ENCODE assay signal across 21 cellular contexts in the genomic region with DNA sequence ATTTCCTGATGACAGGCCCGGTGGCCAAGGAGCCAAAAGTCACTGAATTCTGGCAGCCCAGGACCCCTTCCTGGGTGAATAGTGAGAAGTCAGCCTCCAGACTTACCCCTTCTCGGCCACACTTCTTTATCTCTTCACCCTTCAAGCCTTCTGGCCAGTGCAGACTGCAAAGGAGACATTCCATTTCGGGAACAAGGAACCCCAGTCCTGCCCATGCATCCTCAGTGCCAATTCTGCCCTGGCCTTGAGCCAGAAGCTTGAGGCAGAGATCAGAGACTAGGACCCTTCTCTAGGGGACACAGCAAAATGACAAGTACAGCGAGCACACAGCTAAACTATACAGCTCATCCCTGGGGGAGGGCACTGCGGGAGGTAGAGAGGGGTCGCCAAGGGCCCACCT. TPM values are rescaled to one million over a fixed set of nuclear protein-coding genes. Genes with fewer than 3 reads are reported as not detected.
DNase-seq lines count a peak whose midpoint lies in the region; ATAC-seq and TF ChIP-seq lines count a peak whose summit lies in the region.
"Had no signal": no experiment of that assay in that cellular context is flagged by ENCODE, and none has a peak within 500 bp of the region (broad histone marks: within the 10 kb centered on the region; RNA-seq: fewer than 3 reads in every experiment).

No MANE protein-coding gene starts in this region.

- H3K4me1 Mint-ChIP-seq in T-helper 17 cell = peaks cover 9% of the 10 kb centered on the region

- DNase-seq in A673 (ENCODE audit: low spot score) = peak; percentile 24
- DNase-seq in G401 (ENCODE audit: low spot score) = peak; percentile 39
- no peak for DNase-seq in T-helper 17 cell
- no peak for DNase-seq in lower lobe of right lung
- no peak for DNase-seq in NCI-H146 treated with DMSO at 0.1 percent for 48 hours (lab: John Stamatoyannopoulos, UW; ENCODE audit: unreplicated experiment)
- no peak for DNase-seq in activated CD4-positive, alpha-beta T cell treated with anti-CD3 and anti-CD28 coated beads, Interleukin-2, amount 50 U/mL, for 1 hour
- DNase-seq: activated naive CD4-positive, alpha-beta T cell; CD8-positive, alpha-beta T cell; cerebellar nuclear complex; effector memory CD4-positive, alpha-beta T cell; esophagus squamous epithelium; left colon; NCI-H1417 treated with DMSO at 0.1 percent for 48 hours; NCI-H2171; NCI-H748 treated with DMSO at 0.1 percent for 48 hours; Peyer's patch had no signal

- intact Hi-C loops in A673 (cut with micrococcal nuclease; ENCODE audit: unreplicated experiment) = no loop called here
- intact Hi-C loops in lower lobe of right lung (cut with DNase I) = no loop called here

- H3K27ac ChIP-seq in A673 (ENCODE audit: low read depth, low read length, poor library complexity, severe bottlenecking) = no peak overlapping the region
- peak overlapping the region; percentile 56 for H3K27ac ChIP-seq in lower lobe of right lung
- H3K27ac ChIP-seq: esophagus squamous epithelium had no signal

- H3K27ac Mint-ChIP-seq in T-helper 17 cell = no peak overlapping the region
- H3K27ac Mint-ChIP-seq: CD8-positive, alpha-beta T cell had no signal

- H3K36me3 Mint-ChIP-seq in T-helper 17 cell (ENCODE audit: low read depth) = no peaks in the 10 kb centered on the region
- H3K36me3 Mint-ChIP-seq: CD8-positive, alpha-beta T cell had no signal

- peaks cover 19% of the 10 kb centered on the region for H3K27me3 Mint-ChIP-seq in T-helper 17 cell

- in situ Hi-C loops in G401 (cut with HindIII; ENCODE audit: low sequenced_read_pairs) = no loop called here

- POLR2A ChIA-PET in A673 (lab: Charles Lee; ENCODE audit: low non-redundant PET) = no interaction called here

- H3K4me1 ChIP-seq in A673 (ENCODE audit: insufficient read depth, low read length, poor library complexity, severe bottlenecking) = peaks cover 7% of the 10 kb centered on the region
- peaks cover 19% of the 10 kb centered on the region for H3K4me1 ChIP-seq in lower lobe of right lung
- H3K4me1 ChIP-seq: esophagus squamous epithelium had no signal

- H3K4me3 Mint-ChIP-seq in T-helper 17 cell = peak overlapping the region; percentile 7
- H3K4me3 Mint-ChIP-seq: CD8-positive, alpha-beta T cell had no signal

- no TSS peak for BruUV-seq in A673 (replicated peaks; lab: Mats Ljungman, UMichigan)

- no peak overlapping the region for H3K4me3 ChIP-seq in A673 (ENCODE audit: low read depth, low read length, poor library complexity, severe bottlenecking)
- no peak overlapping the region for H3K4me3 ChIP-seq in lower lobe of right lung
- H3K4me3 ChIP-seq: esophagus squamous epithelium, Peyer's patch had no signal

- H3K36me3 ChIP-seq in A673 (ENCODE audit: insufficient read depth, low read length, poor library complexity, severe bottlenecking) = no peaks in the 10 kb centered on the region
- no peaks in the 10 kb centered on the region for H3K36me3 ChIP-seq in lower lobe of right lung
- H3K36me3 ChIP-seq: esophagus squamous epithelium, Peyer's patch had no signal

- H3K9me3 ChIP-seq in A673 (ENCODE audit: low read depth, low read length, poor library complexity, severe bottlenecking) (no peaks in the 10 kb centered on the region), T-helper 17 cell (ENCODE audit: control insufficient read depth, low read length, poor library complexity, severe bottlenecking) (no peaks in the 10 kb centered on the region), lower lobe of right lung (no peaks in the 10 kb centered on the region)
- H3K9me3 ChIP-seq: esophagus squamous epithelium, Peyer's patch had no signal

- H3K27me3 ChIP-seq in A673 (replicated peaks; ENCODE audit: insufficient read depth, low read depth, low read length, poor library complexity) (no peaks in the 10 kb centered on the region), lower lobe of right lung (ENCODE audit: low read depth) (no peaks in the 10 kb centered on the region)
- H3K27me3 ChIP-seq: esophagus squamous epithelium, Peyer's patch had no signal

- no peak for ATAC-seq in T-helper 17 cell
- ATAC-seq in lower lobe of right lung = peak; percentile 11 to 17
- ATAC-seq in HG02840 (IDR thresholded peaks at IDR 0.05; ENCODE audit: low FRiP score, unreplicated experiment) = no peak
- no peak for ATAC-seq in HG02885 (IDR thresholded peaks at IDR 0.05; ENCODE audit: poor library complexity, unreplicated experiment)
- ATAC-seq: CD8-positive, alpha-beta T cell had no signal

- CTCF ChIA-PET in A673 (lab: Charles Lee) = no interaction called here

- TF ChIP-seq CTCF in A673 (conservative IDR thresholded peaks at IDR 0.05; ENCODE audit: low read depth, low read length) (no peak), lower lobe of right lung (IDR thresholded peaks at IDR 0.05) (no peak)

RNA-seq across cellular contexts. Expression of gene GRAMD2A, which starts 28.8 kb away (rescaled TPM):
- total RNA-seq in A673 (2021) (0.20 and 0.43 TPM in 2 replicates), T-helper 17 cell (not detected), lower lobe of right lung (29.3 TPM)
- not detected in 2 replicates for total RNA-seq in G401 (2014; rRNA removed; shearing (Covaris generic))
- total RNA-seq: CD8-positive, alpha-beta T cell; Daoy; glomerular endothelial cell; LHCN-M2 had no signal

RNA-seq across cellular contexts. Expression of gene SENP8, which starts 50.6 kb away (rescaled TPM):
- total RNA-seq in A673 (2021) (2.0 and 2.8 TPM in 2 replicates), T-helper 17 cell (under 1 TPM; 0.31 to 0.42 TPM), lower lobe of right lung (3.6 TPM)
- total RNA-seq in G401 (2014; rRNA removed; shearing (Covaris generic)) = 1.4 and 4.4 TPM in 2 replicates

RNA-seq across cellular contexts. Expression of gene MYO9A, which starts 50.9 kb away (rescaled TPM):
- total RNA-seq in A673 (2021) = 26.3 and 30.1 TPM in 2 replicates
- total RNA-seq in G401 (2014; rRNA removed; shearing (Covaris generic)) = 10.7 and 21.1 TPM in 2 replicates
- 10 to 100 TPM; 27.1 to 30.5 TPM for total RNA-seq in T-helper 17 cell
- 73.8 TPM for total RNA-seq in lower lobe of right lung

Comparison
In these comparisons a context has a peak if more than half of its experiments do, and no peak if none do; other contexts are left out.
1. DNase-seq: peak in A673 (single experiment) and G401 (single experiment); none in T-helper 17 cell (0 of 3), lower lobe of right lung (single experiment), NCI-H146 treated with DMSO at 0.1 percent for 48 hours (single experiment) and activated CD4-positive, alpha-beta T cell treated with anti-CD3 and anti-CD28 coated beads, Interleukin-2, amount 50 U/mL, for 1 hour (single experiment).
2. ATAC-seq: peak in lower lobe of right lung (2 of 2); none in T-helper 17 cell (single experiment), HG02840 (single experiment) and HG02885 (single experiment).
3. RNA of gene GRAMD2A, which starts 28.8 kb away (total RNA-seq): 29.3 TPM in lower lobe of right lung (single experiment); 0.20 to 0.43 TPM in A673, not detected in G401 and not detected in T-helper 17 cell; every median in the first group is over 10 times any median in the second.